Comparison of ENCODE assay signal across 7 cellular contexts in genomic region chr10:114791768-114792167, GRCh38.
"Had no signal": no experiment of that assay in that cellular context is flagged by ENCODE, and none has a peak within 500 bp of the region (broad histone marks: within the 10 kb centered on the region; RNA-seq: fewer than 3 reads in every experiment).

No MANE protein-coding gene starts in this region.

- FAIRE-seq: HTR-8/SVneo, K562 had no signal

- ATAC-seq: K562 had no signal

- H3K4me3 ChIP-seq: GM23248, K562 had no signal

- DNase-seq: GM23248, GOT3, H7, HCEC 1CT, IMR-90 had no signal

- H3K27ac ChIP-seq: GM23248 had no signal
